ENCODE assay signal across 8 cellular contexts in genomic region chr6:151240861-151241642, GRCh38. TPM values are rescaled to one million over a fixed set of nuclear protein-coding genes. Genes with fewer than 3 reads are reported as not detected.
DNase-seq lines count a peak whose midpoint lies in the region; ATAC-seq lines count a peak whose summit lies in the region.

No MANE protein-coding gene starts in this region.

- intact Hi-C loops in left ventricle myocardium superior (cut with micrococcal nuclease) = no loop called here
- intact Hi-C loops in posterior cingulate gyrus (cut with DNase I) = loop anchor here (5.0 kb wide), 1 partner anchor 81 kb away; no protein-coding TSS in a partner anchor

- peaks cover 12% of the 10 kb centered on the region for H3K4me1 ChIP-seq in ES-I3 (ENCODE audit: insufficient read depth, low read length)

- H3K9me3 ChIP-seq in ES-I3 (ENCODE audit: control insufficient read depth, insufficient read depth, low read length) = no peaks in the 10 kb centered on the region

- ATAC-seq in left ventricle myocardium superior = peak; percentile 55

- peak overlapping the region; percentile 84 for H3K9ac ChIP-seq in ES-I3 (ENCODE audit: low read depth, low read length)

- DNase-seq in NCI-H1694 (lab: John Stamatoyannopoulos, UW) = peak; percentile 17
- DNase-seq in amniotic stem cell (lab: John Stamatoyannopoulos, UW) = peak; percentile 14
- peak; percentile 60 for DNase-seq in left ventricle myocardium superior
- DNase-seq in posterior cingulate gyrus = peak; percentile 24 to 96 (median 71)
- no peak for DNase-seq in activated CD4-positive, CD25-positive, alpha-beta regulatory T cell treated with anti-CD3 and anti-CD28 coated beads, Interleukin-2, amount 50 U/mL, for 72 hours
- DNase-seq in stimulated activated CD4-positive, alpha-beta T cell treated with anti-CD3 and anti-CD28 coated beads, Interleukin-4, amount 100 ng/mL, for 24 hours = no peak
- no peak for DNase-seq in SW480 (ENCODE audit: low spot score)

- H3K36me3 ChIP-seq in ES-I3 (ENCODE audit: insufficient read depth, low read length) = no peaks in the 10 kb centered on the region

RNA-seq across cellular contexts. Expression of gene AKAP12, which starts 1.3 kb away (rescaled TPM):
- total RNA-seq in left ventricle myocardium superior = 15.1 TPM

Comparison
In these comparisons a context has a peak if more than half of its experiments do, and no peak if none do; other contexts are left out.
1. DNase-seq: peak in NCI-H1694 (single experiment), amniotic stem cell (single experiment), left ventricle myocardium superior (single experiment) and posterior cingulate gyrus (10 of 10); none in activated CD4-positive, CD25-positive, alpha-beta regulatory T cell treated with anti-CD3 and anti-CD28 coated beads, Interleukin-2, amount 50 U/mL, for 72 hours (single experiment), stimulated activated CD4-positive, alpha-beta T cell treated with anti-CD3 and anti-CD28 coated beads, Interleukin-4, amount 100 ng/mL, for 24 hours (single experiment) and SW480 (single experiment).